1 cellular context compared by ENCODE assay signal in the genomic region with DNA sequence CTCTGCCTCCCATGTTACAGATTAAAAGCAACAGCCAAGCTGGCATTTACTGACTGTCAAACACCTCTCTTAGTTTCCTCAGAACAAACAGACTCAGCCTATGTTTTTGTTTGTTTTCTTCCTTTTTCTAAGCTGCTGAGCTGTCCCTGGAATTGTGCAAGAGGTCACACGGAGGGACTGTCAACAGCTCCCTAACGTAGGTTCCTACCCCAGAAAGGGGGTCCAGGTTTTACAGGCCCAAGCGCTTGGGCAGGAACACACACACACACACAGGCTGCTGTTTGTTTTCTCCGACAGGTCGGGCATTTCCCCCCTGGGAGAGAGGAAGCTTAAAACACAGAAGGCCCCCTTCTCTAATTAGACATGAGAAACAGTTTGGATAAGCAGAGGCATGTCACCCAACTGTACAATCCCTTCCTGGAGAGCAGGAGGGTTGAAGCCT.
TF ChIP-seq lines count a peak whose summit lies in the region.

No MANE protein-coding gene starts in this region.

TF ChIP-seq in HepG2, 621 proteins besides CTCF, POLR2A, EP300 and RAD21 (continued from another document and continues in another):
- TF ChIP-seq TEAD2 (CRISPR knock-in tag; IDR thresholded peaks at IDR 0.05) (no peak), MATR3 (CRISPR knock-in tag; IDR thresholded peaks at IDR 0.05) (no peak), HIVEP1 (CRISPR knock-in tag; IDR thresholded peaks at IDR 0.05) (peak; percentile 84), TMF1 (CRISPR knock-in tag; IDR thresholded peaks at IDR 0.05; ENCODE audit: low read depth) (no peak), ATF5 (CRISPR knock-in tag; IDR thresholded peaks at IDR 0.05; ENCODE audit: low read depth) (no peak), ZNF792 (CRISPR knock-in tag; IDR thresholded peaks at IDR 0.05) (peak; percentile 93), PRDM10 (CRISPR knock-in tag; IDR thresholded peaks at IDR 0.05; ENCODE audit: low read depth) (peak; percentile 93), KLF15 (CRISPR knock-in tag; IDR thresholded peaks at IDR 0.05; ENCODE audit: borderline replicate concordance) (no peak), ZNF577 (CRISPR knock-in tag; IDR thresholded peaks at IDR 0.05; ENCODE audit: borderline replicate concordance, low read depth) (no peak), CHCHD3 (CRISPR knock-in tag; IDR thresholded peaks at IDR 0.05) (no peak), ZNF430 (CRISPR knock-in tag; IDR thresholded peaks at IDR 0.05) (peak; percentile 91; the same call in 1 of the 2 replicates), CREB1 (IDR thresholded peaks at IDR 0.05) (no peak), CREB1 (CRISPR knock-in tag; IDR thresholded peaks at IDR 0.05) (peak; percentile 91), SATB2 (CRISPR knock-in tag; IDR thresholded peaks at IDR 0.05) (peak; percentile 78; the same call in 1 of the 2 replicates), RFX5 (IDR thresholded peaks at IDR 0.05; ENCODE audit: low read depth, low read length) (no peak), ZSCAN12 (CRISPR knock-in tag; IDR thresholded peaks at IDR 0.05) (no peak), ZNF614 (CRISPR knock-in tag; IDR thresholded peaks at IDR 0.05; ENCODE audit: borderline replicate concordance) (peak; percentile 90), ZNF205 (CRISPR knock-in tag; IDR thresholded peaks at IDR 0.05) (peak; percentile 90), SIX4 (CRISPR knock-in tag; IDR thresholded peaks at IDR 0.05) (peak; percentile 84), ZC3H4 (CRISPR knock-in tag; IDR thresholded peaks at IDR 0.05; ENCODE audit: borderline replicate concordance) (0 out of 2 replicates have a peak, but pooled peaks have one; percentile 44), AHR (CRISPR knock-in tag; IDR thresholded peaks at IDR 0.05) (0 out of 2 replicates have a peak, but pooled peaks have one; percentile 48), CC2D1A (CRISPR knock-in tag; IDR thresholded peaks at IDR 0.05) (no peak), ZBTB7B (CRISPR knock-in tag; IDR thresholded peaks at IDR 0.05) (peak; percentile 100), SMAD9 (CRISPR knock-in tag; IDR thresholded peaks at IDR 0.05) (no peak), SCMH1 (CRISPR knock-in tag; IDR thresholded peaks at IDR 0.05; ENCODE audit: borderline replicate concordance) (no peak), ZNF646 (CRISPR knock-in tag; IDR thresholded peaks at IDR 0.05) (peak; percentile 61; the same call in 1 of the 2 replicates), RBAK (CRISPR knock-in tag; IDR thresholded peaks at IDR 0.05) (no peak), SOX5 (CRISPR knock-in tag; IDR thresholded peaks at IDR 0.05; ENCODE audit: borderline replicate concordance) (peak; percentile 96), IKZF1 (IDR thresholded peaks at IDR 0.05) (no peak), ZNF589 (CRISPR knock-in tag; conservative IDR thresholded peaks at IDR 0.05) (peak; percentile 82; the same call in 1 of the 2 replicates), SNAI1 (CRISPR knock-in tag; IDR thresholded peaks at IDR 0.05; ENCODE audit: borderline replicate concordance) (0 out of 2 replicates have a peak, but pooled peaks have one; percentile 62), RNF2 (conservative IDR thresholded peaks at IDR 0.05; ENCODE audit: low read depth) (no peak)
- TF ChIP-seq, protein P1, sequence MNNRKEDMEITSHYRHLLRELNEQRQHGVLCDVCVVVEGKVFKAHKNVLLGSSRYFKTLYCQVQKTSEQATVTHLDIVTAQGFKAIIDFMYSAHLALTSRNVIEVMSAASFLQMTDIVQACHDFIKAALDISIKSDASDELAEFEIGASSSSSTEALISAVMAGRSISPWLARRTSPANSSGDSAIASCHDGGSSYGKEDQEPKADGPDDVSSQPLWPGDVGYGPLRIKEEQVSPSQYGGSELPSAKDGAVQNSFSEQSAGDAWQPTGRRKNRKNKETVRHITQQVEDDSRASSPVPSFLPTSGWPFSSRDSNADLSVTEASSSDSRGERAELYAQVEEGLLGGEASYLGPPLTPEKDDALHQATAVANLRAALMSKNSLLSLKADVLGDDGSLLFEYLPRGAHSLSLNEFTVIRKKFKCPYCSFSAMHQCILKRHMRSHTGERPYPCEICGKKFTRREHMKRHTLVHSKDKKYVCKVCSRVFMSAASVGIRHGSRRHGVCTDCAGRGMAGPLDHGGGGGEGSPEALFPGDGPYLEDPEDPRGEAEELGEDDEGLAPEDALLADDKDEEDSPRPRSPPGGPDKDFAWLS (CRISPR knock-in tag; IDR thresholded peaks at IDR 0.05; ENCODE audit: borderline replicate concordance): peak; percentile 97
- TF ChIP-seq, protein P2, sequence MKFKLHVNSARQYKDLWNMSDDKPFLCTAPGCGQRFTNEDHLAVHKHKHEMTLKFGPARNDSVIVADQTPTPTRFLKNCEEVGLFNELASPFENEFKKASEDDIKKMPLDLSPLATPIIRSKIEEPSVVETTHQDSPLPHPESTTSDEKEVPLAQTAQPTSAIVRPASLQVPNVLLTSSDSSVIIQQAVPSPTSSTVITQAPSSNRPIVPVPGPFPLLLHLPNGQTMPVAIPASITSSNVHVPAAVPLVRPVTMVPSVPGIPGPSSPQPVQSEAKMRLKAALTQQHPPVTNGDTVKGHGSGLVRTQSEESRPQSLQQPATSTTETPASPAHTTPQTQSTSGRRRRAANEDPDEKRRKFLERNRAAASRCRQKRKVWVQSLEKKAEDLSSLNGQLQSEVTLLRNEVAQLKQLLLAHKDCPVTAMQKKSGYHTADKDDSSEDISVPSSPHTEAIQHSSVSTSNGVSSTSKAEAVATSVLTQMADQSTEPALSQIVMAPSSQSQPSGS (CRISPR knock-in tag; IDR thresholded peaks at IDR 0.05): peak; percentile 96
- TF ChIP-seq, protein P3, sequence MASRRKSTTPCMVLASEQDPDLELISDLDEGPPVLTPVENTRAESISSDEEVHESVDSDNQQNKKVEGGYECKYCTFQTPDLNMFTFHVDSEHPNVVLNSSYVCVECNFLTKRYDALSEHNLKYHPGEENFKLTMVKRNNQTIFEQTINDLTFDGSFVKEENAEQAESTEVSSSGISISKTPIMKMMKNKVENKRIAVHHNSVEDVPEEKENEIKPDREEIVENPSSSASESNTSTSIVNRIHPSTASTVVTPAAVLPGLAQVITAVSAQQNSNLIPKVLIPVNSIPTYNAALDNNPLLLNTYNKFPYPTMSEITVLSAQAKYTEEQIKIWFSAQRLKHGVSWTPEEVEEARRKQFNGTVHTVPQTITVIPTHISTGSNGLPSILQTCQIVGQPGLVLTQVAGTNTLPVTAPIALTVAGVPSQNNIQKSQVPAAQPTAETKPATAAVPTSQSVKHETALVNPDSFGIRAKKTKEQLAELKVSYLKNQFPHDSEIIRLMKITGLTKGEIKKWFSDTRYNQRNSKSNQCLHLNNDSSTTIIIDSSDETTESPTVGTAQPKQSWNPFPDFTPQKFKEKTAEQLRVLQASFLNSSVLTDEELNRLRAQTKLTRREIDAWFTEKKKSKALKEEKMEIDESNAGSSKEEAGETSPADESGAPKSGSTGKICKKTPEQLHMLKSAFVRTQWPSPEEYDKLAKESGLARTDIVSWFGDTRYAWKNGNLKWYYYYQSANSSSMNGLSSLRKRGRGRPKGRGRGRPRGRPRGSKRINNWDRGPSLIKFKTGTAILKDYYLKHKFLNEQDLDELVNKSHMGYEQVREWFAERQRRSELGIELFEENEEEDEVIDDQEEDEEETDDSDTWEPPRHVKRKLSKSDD (CRISPR knock-in tag; IDR thresholded peaks at IDR 0.05; ENCODE audit: low read depth): peak; percentile 66
- TF ChIP-seq, protein P4, sequence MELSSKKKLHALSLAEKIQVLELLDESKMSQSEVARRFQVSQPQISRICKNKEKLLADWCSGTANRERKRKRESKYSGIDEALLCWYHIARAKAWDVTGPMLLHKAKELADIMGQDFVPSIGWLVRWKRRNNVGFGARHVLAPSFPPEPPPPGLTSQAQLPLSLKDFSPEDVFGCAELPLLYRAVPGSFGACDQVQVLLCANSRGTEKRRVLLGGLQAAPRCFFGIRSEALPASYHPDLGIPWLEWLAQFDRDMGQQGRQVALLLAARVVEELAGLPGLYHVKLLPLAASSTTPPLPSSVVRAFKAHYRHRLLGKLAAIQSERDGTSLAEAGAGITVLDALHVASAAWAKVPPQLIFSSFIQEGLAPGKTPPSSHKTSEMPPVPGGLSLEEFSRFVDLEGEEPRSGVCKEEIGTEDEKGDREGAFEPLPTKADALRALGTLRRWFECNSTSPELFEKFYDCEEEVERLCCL (CRISPR knock-in tag; IDR thresholded peaks at IDR 0.05; ENCODE audit: borderline replicate concordance): no peak
